Comparison of ENCODE assay signal across 1 cellular context in genomic region chr12:70645494-70646317, GRCh38.
TF ChIP-seq lines count a peak whose summit lies in the region.

No MANE protein-coding gene starts in this region.

TF ChIP-seq in K562, 482 proteins besides CTCF, POLR2A, EP300 and RAD21 (continued from another document and continues in another):
- TF ChIP-seq, protein P1, sequence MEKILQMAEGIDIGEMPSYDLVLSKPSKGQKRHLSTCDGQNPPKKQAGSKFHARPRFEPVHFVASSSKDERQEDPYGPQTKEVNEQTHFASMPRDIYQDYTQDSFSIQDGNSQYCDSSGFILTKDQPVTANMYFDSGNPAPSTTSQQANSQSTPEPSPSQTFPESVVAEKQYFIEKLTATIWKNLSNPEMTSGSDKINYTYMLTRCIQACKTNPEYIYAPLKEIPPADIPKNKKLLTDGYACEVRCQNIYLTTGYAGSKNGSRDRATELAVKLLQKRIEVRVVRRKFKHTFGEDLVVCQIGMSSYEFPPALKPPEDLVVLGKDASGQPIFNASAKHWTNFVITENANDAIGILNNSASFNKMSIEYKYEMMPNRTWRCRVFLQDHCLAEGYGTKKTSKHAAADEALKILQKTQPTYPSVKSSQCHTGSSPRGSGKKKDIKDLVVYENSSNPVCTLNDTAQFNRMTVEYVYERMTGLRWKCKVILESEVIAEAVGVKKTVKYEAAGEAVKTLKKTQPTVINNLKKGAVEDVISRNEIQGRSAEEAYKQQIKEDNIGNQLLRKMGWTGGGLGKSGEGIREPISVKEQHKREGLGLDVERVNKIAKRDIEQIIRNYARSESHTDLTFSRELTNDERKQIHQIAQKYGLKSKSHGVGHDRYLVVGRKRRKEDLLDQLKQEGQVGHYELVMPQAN (IDR thresholded peaks at IDR 0.05; ENCODE audit: borderline replicate concordance): no peak
- TF ChIP-seq SRSF3 (IDR thresholded peaks at IDR 0.05; ENCODE audit: insufficient read depth, low read length) (no peak), PTBP1 (IDR thresholded peaks at IDR 0.05; ENCODE audit: low read depth, low read length) (no peak), CBFA2T3 (IDR thresholded peaks at IDR 0.05) (peak; percentile 66), HNRNPLL (IDR thresholded peaks at IDR 0.05; ENCODE audit: low read depth, low read length, poor library complexity, severe bottlenecking) (no peak), MYBL2 (IDR thresholded peaks at IDR 0.05; ENCODE audit: low read depth) (no peak), MYBL2 (CRISPR knock-in tag; IDR thresholded peaks at IDR 0.05; ENCODE audit: borderline replicate concordance) (no peak), ZKSCAN1 (IDR thresholded peaks at IDR 0.05; ENCODE audit: low read depth, low read length) (no peak), NR1H2 (CRISPR knock-in tag; IDR thresholded peaks at IDR 0.05) (no peak), TEAD1 (CRISPR knock-in tag; IDR thresholded peaks at IDR 0.05) (peak; percentile 81 to 94), KDM1A (IDR thresholded peaks at IDR 0.05) (peak in 1 of 2 experiments; percentile 31; a peak in 3 of 4 replicates), FOXK2 (conservative IDR thresholded peaks at IDR 0.05 in 1 of 2, IDR thresholded peaks at IDR 0.05 in 1 of 2; ENCODE audit: low read depth in 2 of 2) (peak; percentile 42 to 53; a peak in 2 of 4 replicates), COPS2 (conservative IDR thresholded peaks at IDR 0.05) (no peak), PML (IDR thresholded peaks at IDR 0.05; ENCODE audit: low read length) (0 out of 2 replicates have a peak, but pooled peaks have one; percentile 22), MTA2 (IDR thresholded peaks at IDR 0.05; ENCODE audit: low read depth) (no peak), GABPB1 (CRISPR knock-in tag; IDR thresholded peaks at IDR 0.05) (peak; percentile 53; the same call in 1 of the 2 replicates), SMARCA4 (IDR thresholded peaks at IDR 0.05) (peak; percentile 95), PURB (CRISPR knock-in tag; IDR thresholded peaks at IDR 0.05; ENCODE audit: low read depth) (no peak), FOS (IDR thresholded peaks at IDR 0.05; ENCODE audit: extremely low read depth, insufficient read length) (peak; percentile 60), ZNF24 (IDR thresholded peaks at IDR 0.05) (no peak), AFF1 (IDR thresholded peaks at IDR 0.05; ENCODE audit: low read depth in 1 of 2, partially characterized antibody in 2 of 2) (peak in 1 of 2 experiments; percentile 25), ZNF197 (CRISPR knock-in tag; IDR thresholded peaks at IDR 0.05; ENCODE audit: low read depth) (no peak), BCL6 (CRISPR knock-in tag; IDR thresholded peaks at IDR 0.05) (no peak), RBM17 (IDR thresholded peaks at IDR 0.05; ENCODE audit: borderline replicate concordance, low read depth, low read length) (no peak), RBM39 (optimal IDR thresholded peaks at IDR 0.05; ENCODE audit: low read depth, low read length) (no peak), KLF1 (tag; IDR thresholded peaks at IDR 0.05) (0 out of 2 replicates have a peak, but pooled peaks have one; percentile 23), TSC22D4 (tag; IDR thresholded peaks at IDR 0.05) (no peak), HINFP (tag; conservative IDR thresholded peaks at IDR 0.05; ENCODE audit: low read depth) (no peak), ZNF212 (CRISPR knock-in tag; IDR thresholded peaks at IDR 0.05) (no peak), ZBTB26 (CRISPR knock-in tag; IDR thresholded peaks at IDR 0.05) (no peak)
- TF ChIP-seq, protein P2, sequence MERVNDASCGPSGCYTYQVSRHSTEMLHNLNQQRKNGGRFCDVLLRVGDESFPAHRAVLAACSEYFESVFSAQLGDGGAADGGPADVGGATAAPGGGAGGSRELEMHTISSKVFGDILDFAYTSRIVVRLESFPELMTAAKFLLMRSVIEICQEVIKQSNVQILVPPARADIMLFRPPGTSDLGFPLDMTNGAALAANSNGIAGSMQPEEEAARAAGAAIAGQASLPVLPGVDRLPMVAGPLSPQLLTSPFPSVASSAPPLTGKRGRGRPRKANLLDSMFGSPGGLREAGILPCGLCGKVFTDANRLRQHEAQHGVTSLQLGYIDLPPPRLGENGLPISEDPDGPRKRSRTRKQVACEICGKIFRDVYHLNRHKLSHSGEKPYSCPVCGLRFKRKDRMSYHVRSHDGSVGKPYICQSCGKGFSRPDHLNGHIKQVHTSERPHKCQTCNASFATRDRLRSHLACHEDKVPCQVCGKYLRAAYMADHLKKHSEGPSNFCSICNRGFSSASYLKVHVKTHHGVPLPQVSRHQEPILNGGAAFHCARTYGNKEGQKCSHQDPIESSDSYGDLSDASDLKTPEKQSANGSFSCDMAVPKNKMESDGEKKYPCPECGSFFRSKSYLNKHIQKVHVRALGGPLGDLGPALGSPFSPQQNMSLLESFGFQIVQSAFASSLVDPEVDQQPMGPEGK (CRISPR knock-in tag; IDR thresholded peaks at IDR 0.05; ENCODE audit: borderline replicate concordance): no peak
- TF ChIP-seq, protein P3, sequence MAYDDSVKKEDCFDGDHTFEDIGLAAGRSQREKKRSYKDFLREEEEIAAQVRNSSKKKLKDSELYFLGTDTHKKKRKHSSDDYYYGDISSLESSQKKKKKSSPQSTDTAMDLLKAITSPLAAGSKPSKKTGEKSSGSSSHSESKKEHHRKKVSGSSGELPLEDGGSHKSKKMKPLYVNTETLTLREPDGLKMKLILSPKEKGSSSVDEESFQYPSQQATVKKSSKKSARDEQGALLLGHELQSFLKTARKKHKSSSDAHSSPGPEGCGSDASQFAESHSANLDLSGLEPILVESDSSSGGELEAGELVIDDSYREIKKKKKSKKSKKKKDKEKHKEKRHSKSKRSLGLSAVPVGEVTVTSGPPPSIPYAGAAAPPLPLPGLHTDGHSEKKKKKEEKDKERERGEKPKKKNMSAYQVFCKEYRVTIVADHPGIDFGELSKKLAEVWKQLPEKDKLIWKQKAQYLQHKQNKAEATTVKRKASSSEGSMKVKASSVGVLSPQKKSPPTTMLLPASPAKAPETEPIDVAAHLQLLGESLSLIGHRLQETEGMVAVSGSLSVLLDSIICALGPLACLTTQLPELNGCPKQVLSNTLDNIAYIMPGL (CRISPR knock-in tag; IDR thresholded peaks at IDR 0.05): no peak
- TF ChIP-seq, protein P4, sequence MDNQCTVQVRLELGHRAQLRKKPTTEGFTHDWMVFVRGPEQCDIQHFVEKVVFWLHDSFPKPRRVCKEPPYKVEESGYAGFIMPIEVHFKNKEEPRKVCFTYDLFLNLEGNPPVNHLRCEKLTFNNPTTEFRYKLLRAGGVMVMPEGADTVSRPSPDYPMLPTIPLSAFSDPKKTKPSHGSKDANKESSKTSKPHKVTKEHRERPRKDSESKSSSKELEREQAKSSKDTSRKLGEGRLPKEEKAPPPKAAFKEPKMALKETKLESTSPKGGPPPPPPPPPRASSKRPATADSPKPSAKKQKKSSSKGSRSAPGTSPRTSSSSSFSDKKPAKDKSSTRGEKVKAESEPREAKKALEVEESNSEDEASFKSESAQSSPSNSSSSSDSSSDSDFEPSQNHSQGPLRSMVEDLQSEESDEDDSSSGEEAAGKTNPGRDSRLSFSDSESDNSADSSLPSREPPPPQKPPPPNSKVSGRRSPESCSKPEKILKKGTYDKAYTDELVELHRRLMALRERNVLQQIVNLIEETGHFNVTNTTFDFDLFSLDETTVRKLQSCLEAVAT (IDR thresholded peaks at IDR 0.05): no peak
- TF ChIP-seq, protein P5, sequence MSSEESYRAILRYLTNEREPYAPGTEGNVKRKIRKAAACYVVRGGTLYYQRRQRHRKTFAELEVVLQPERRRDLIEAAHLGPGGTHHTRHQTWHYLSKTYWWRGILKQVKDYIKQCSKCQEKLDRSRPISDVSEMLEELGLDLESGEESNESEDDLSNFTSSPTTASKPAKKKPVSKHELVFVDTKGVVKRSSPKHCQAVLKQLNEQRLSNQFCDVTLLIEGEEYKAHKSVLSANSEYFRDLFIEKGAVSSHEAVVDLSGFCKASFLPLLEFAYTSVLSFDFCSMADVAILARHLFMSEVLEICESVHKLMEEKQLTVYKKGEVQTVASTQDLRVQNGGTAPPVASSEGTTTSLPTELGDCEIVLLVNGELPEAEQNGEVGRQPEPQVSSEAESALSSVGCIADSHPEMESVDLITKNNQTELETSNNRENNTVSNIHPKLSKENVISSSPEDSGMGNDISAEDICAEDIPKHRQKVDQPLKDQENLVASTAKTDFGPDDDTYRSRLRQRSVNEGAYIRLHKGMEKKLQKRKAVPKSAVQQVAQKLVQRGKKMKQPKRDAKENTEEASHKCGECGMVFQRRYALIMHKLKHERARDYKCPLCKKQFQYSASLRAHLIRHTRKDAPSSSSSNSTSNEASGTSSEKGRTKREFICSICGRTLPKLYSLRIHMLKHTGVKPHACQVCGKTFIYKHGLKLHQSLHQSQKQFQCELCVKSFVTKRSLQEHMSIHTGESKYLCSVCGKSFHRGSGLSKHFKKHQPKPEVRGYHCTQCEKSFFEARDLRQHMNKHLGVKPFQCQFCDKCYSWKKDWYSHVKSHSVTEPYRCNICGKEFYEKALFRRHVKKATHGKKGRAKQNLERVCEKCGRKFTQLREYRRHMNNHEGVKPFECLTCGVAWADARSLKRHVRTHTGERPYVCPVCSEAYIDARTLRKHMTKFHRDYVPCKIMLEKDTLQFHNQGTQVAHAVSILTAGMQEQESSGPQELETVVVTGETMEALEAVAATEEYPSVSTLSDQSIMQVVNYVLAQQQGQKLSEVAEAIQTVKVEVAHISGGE (CRISPR knock-in tag; IDR thresholded peaks at IDR 0.05): peak in 1 of 3 experiments; percentile 90; a peak in 2 of 6 replicates
